In the genomic region with DNA sequence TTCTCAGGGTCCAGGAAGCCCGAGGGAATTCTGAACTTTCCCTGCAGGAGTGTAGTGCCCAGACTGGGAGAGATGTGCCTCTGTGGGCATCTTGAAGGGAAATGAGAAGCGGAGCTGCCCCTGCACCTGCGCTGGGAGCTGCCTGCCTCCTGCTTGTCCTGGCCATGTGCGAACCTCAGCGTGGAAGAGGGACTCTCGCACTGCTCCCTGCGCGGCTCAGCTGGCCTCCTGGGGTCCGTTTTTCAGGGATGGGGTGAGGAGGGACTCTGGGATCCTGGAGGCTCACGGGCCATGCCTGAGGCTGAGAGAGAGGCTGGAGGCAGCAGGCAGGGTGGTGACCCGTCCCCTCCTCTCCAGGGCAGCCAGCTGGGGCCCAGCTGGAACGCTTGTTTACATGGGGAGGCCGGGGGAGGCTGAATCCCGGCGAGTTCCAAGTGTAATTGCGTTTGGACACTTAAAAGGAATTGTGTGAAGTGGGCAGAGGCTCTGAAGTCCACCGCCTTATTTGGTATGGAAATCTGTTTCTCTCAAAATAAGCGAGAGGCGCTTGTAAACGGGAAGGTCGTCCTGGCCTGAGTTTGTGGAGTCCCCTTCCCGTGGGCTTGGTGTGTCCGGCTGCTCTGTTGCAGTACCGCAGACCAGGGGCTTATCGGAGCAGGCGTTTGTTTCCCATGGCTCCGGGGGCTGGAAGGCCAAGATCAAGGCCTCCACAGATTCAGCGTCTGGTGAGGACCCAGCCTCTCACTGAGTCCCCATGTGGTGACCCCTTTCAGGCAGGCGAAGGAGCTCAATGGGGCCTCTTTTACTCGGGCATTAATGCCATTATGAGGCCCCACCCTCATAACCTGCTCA, we compare ENCODE assay signal across 13 cellular contexts. TPM values are rescaled to one million over a fixed set of nuclear protein-coding genes. Genes with fewer than 3 reads are reported as not detected.
DNase-seq lines count a peak whose midpoint lies in the region; ATAC-seq, FAIRE-seq and TF ChIP-seq lines count a peak whose summit lies in the region.
"Had no signal": no experiment of that assay in that cellular context is flagged by ENCODE, and none has a peak within 500 bp of the region (broad histone marks: within the 10 kb centered on the region; RNA-seq: fewer than 3 reads in every experiment).

No MANE protein-coding gene starts in this region.

- TF ChIP-seq CTCF in kidney (IDR thresholded peaks at IDR 0.05; ENCODE audit: borderline replicate concordance, extremely low read depth, insufficient read depth) (no peak), suprapubic skin (IDR thresholded peaks at IDR 0.05) (no peak)

- DNase-seq in caudate nucleus (lab: John Stamatoyannopoulos, UW) (no peak), kidney (peak; percentile 91), suprapubic skin (ENCODE audit: low spot score in 2 of 2) (no peak), NCI-H1694 treated with DMSO at 0.1 percent for 48 hours (lab: John Stamatoyannopoulos, UW) (no peak)
- DNase-seq in activated effector memory CD4-positive, alpha-beta T cell treated with anti-CD3 and anti-CD28 coated beads, Interleukin-2, amount 50 U/mL, for 16 hours = no peak
- DNase-seq: activated CD8-positive, alpha-beta memory T cell treated with anti-CD3 and anti-CD28 coated beads, Interleukin-2, amount 50 U/mL, for 4 hours; effector memory CD4-positive, alpha-beta T cell; NCI-H1105; SIG-M5 had no signal

- intact Hi-C loops in kidney (cut with DNase I) = no loop called here

- no peaks in the 10 kb centered on the region for H3K36me3 ChIP-seq in HUES64 (ENCODE audit: insufficient read depth, low read length)
- no peaks in the 10 kb centered on the region for H3K36me3 ChIP-seq in kidney (ENCODE audit: control insufficient read depth in 1 of 2, insufficient read depth in 2 of 2, low read length in 2 of 2)
- no peaks in the 10 kb centered on the region for H3K36me3 ChIP-seq in suprapubic skin

- H3K9me3 ChIP-seq in HUES64 (ENCODE audit: insufficient read depth, low read depth, low read length) (no peaks in the 10 kb centered on the region), kidney (ENCODE audit: control insufficient read depth in 1 of 2, low read length in 2 of 2) (no peaks in the 10 kb centered on the region), suprapubic skin (no peaks in the 10 kb centered on the region)

- ATAC-seq in HG03354 (IDR thresholded peaks at IDR 0.05; ENCODE audit: poor library complexity, severe bottlenecking, unreplicated experiment) = no peak
- ATAC-seq in GM18909 (IDR thresholded peaks at IDR 0.05; ENCODE audit: poor library complexity, unreplicated experiment) = no peak

- no peak for TF ChIP-seq POLR2A in suprapubic skin (IDR thresholded peaks at IDR 0.05)

- H3K9ac ChIP-seq in HUES64 (ENCODE audit: low read depth, low read length) = 0 out of 2 replicates have a peak overlapping the region, but pooled peaks have one; percentile 10
- H3K9ac ChIP-seq in kidney (ENCODE audit: low read length in 2 of 2) = no peak overlapping the region

- peak overlapping the region; percentile 21; the same call in 1 of the 2 replicates for H3K27ac ChIP-seq in HUES64 (ENCODE audit: low read depth, low read length)
- peak overlapping the region; percentile 39 for H3K27ac ChIP-seq in caudate nucleus (ENCODE audit: low read depth, low read length)
- H3K27ac ChIP-seq in kidney (ENCODE audit: low read depth in 2 of 2, low read length in 2 of 2) = peak overlapping the region; percentile 11 to 60
- H3K27ac ChIP-seq in suprapubic skin = peak overlapping the region; percentile 80

- WGBS in HUES64 = 27% methylated on average over 30 of the region's 30 CpGs
- WGBS in suprapubic skin = 65% methylated on average over 23 of the region's 30 CpGs

- no peak for FAIRE-seq in kidney (lab: Jason Lieb, UNC)

- H3K4me1 ChIP-seq in HUES64 (ENCODE audit: insufficient read depth, low read length) (peaks cover 31% of the 10 kb centered on the region), kidney (ENCODE audit: control insufficient read depth in 1 of 2, insufficient read depth in 1 of 2, low read depth in 1 of 2, low read length in 2 of 2) (peaks cover 11 to 18% of the 10 kb centered on the region in 2 donors), suprapubic skin (peaks cover 49% of the 10 kb centered on the region)

- peak overlapping the region; percentile 32 for H3K4me3 ChIP-seq in HUES64 (ENCODE audit: low read length)
- H3K4me3 ChIP-seq in kidney (ENCODE audit: low read length in 2 of 2) = no peak overlapping the region
- no peak overlapping the region for H3K4me3 ChIP-seq in suprapubic skin

- H3K27me3 ChIP-seq in HUES64 (ENCODE audit: insufficient read depth, low read length) (peaks cover 3% of the 10 kb centered on the region; the same call in 1 of the 2 replicates), suprapubic skin (peaks cover 39% of the 10 kb centered on the region)

- TF ChIP-seq EP300 in suprapubic skin (IDR thresholded peaks at IDR 0.05) = no peak

RNA-seq across cellular contexts. Expression of a gene that starts 1.3 kb away (rescaled TPM):
- 7.7 TPM for polyA plus RNA-seq in HUES64 (2013, experiment 1 of 2)
- polyA plus RNA-seq in HUES64 (2013, experiment 2 of 2) = 6.7 TPM
- total RNA-seq in kidney (9.3 TPM), suprapubic skin (1 to 10 TPM; 2.0 to 9.8 (median 4.8) TPM)
- 19.0 TPM for polyA plus RNA-seq in kidney (ENCODE audit: insufficient read depth, low read depth, low replicate concordance)
- total RNA-seq: myocyte had no signal

RNA-seq across cellular contexts. Expression of a gene that starts 33.5 kb away (rescaled TPM):
- not detected for polyA plus RNA-seq in HUES64 (2013, experiment 1 of 2)
- polyA plus RNA-seq in HUES64 (2013, experiment 2 of 2) = not detected
- total RNA-seq in kidney (not detected), suprapubic skin (not detected)
- polyA plus RNA-seq in kidney (ENCODE audit: insufficient read depth, low read depth, low replicate concordance) = not detected
- total RNA-seq: myocyte had no signal

RNA-seq across cellular contexts. Expression of a gene that starts 34.4 kb away (rescaled TPM):
- polyA plus RNA-seq in HUES64 (2013, experiment 1 of 2) = 8.4 TPM
- 8.7 TPM for polyA plus RNA-seq in HUES64 (2013, experiment 2 of 2)
- 22.4 TPM for total RNA-seq in kidney
- polyA plus RNA-seq in kidney (ENCODE audit: insufficient read depth, low read depth, low replicate concordance) = 12.9 TPM
- total RNA-seq in suprapubic skin = 10 to 100 TPM in 3 of 4 donors, 1 to 10 TPM in 1; 8.4 to 30.3 (median 24.4) TPM

Comparison
In these comparisons a context has a peak if more than half of its experiments do, and no peak if none do; other contexts are left out.
1. H3K27ac ChIP-seq: peak in every context shown above with its lines; median percentile 80 in suprapubic skin; 39 in caudate nucleus; 36 in kidney; 21 in HUES64.